16 cellular contexts compared by ENCODE assay signal in genomic region chr2:124693156-124693555, GRCh38.
DNase-seq lines count a peak whose midpoint lies in the region; ATAC-seq and TF ChIP-seq lines count a peak whose summit lies in the region.
"Had no signal": no experiment of that assay in that cellular context is flagged by ENCODE, and none has a peak within 500 bp of the region (broad histone marks: within the 10 kb centered on the region; RNA-seq: fewer than 3 reads in every experiment).

No MANE protein-coding gene starts in this region.

- intact Hi-C loops in Right ventricle myocardium superior (cut with DNase I) = no loop called here
- intact Hi-C loops in testis (cut with DNase I; ENCODE audit: low total_unique reads) = no loop called here

- H3K9me3 ChIP-seq in right atrium auricular region (peaks cover 0 to 31% of the 10 kb centered on the region in 2 donors), gastroesophageal sphincter (peaks cover 0 to 21% (median 0%) of the 10 kb centered on the region in 3 donors), testis (no peaks in the 10 kb centered on the region)

- DNase-seq in Right ventricle myocardium superior = no peak
- no peak for DNase-seq in right atrium auricular region (ENCODE audit: low spot score)
- peak; percentile 28 for DNase-seq in middle frontal gyrus (ENCODE audit: extremely low spot score, low spot score)
- DNase-seq in testis = no peak
- no peak for DNase-seq in GM20000 (ENCODE audit: low spot score)
- no peak for DNase-seq in T1000 (lab: John Stamatoyannopoulos, UW)
- DNase-seq: 8988T; Calu3; CD4-positive, alpha-beta memory T cell; GF-D8; HCEC 1CT had no signal

- TF ChIP-seq CTCF in right atrium auricular region (IDR thresholded peaks at IDR 0.05) = no peak
- no peak for TF ChIP-seq CTCF in gastroesophageal sphincter (IDR thresholded peaks at IDR 0.05)
- TF ChIP-seq CTCF in testis (IDR thresholded peaks at IDR 0.05) = no peak
- no peak for TF ChIP-seq CTCF in GM20000 (IDR thresholded peaks at IDR 0.05; ENCODE audit: extremely low read depth, missing control alignments)

- no peaks in the 10 kb centered on the region for H3K27me3 ChIP-seq in right atrium auricular region
- no peaks in the 10 kb centered on the region for H3K27me3 ChIP-seq in gastroesophageal sphincter
- H3K27me3 ChIP-seq in testis = no peaks in the 10 kb centered on the region
- H3K27me3 ChIP-seq: BLaER1 had no signal

- H3K27ac ChIP-seq in right atrium auricular region = no peak overlapping the region
- peak overlapping the region; percentile 65 to 74 (median 68) for H3K27ac ChIP-seq in gastroesophageal sphincter
- peak overlapping the region; percentile 32 to 45 for H3K27ac ChIP-seq in testis
- H3K27ac ChIP-seq: BLaER1 had no signal

- 20 to 42% methylated on average over 1 of the region's 1 CpG for WGBS in gastroesophageal sphincter (ENCODE audit: low coverage in 1 of 2), 2 donors
- WGBS in testis, 2 donors = 57 to 72% methylated on average over 1 of the region's 1 CpG

- no peak for TF ChIP-seq EP300 in gastroesophageal sphincter (IDR thresholded peaks at IDR 0.05)

- H3K4me1 ChIP-seq in right atrium auricular region (no peaks in the 10 kb centered on the region), gastroesophageal sphincter (peaks cover 0 to 23% (median 4%) of the 10 kb centered on the region in 3 donors), testis (no peaks in the 10 kb centered on the region)

- H3K4me3 ChIP-seq in right atrium auricular region (no peak overlapping the region), gastroesophageal sphincter (no peak overlapping the region), testis (no peak overlapping the region)
- H3K4me3 ChIP-seq: BLaER1, GM23338 had no signal

- peak; percentile 68 for ATAC-seq in Right ventricle myocardium superior (ENCODE audit: poor library complexity)
- peak; percentile 82 for ATAC-seq in gastroesophageal sphincter
- no peak for ATAC-seq in HG03565 (IDR thresholded peaks at IDR 0.05; ENCODE audit: unreplicated experiment)
- ATAC-seq: GM23338, HepG2 had no signal

- no peaks in the 10 kb centered on the region for H3K36me3 ChIP-seq in right atrium auricular region
- no peaks in the 10 kb centered on the region for H3K36me3 ChIP-seq in gastroesophageal sphincter
- no peaks in the 10 kb centered on the region for H3K36me3 ChIP-seq in testis (ENCODE audit: low read depth, missing control alignments)
- H3K36me3 ChIP-seq: BLaER1 had no signal

- no peak for TF ChIP-seq POLR2A in gastroesophageal sphincter (IDR thresholded peaks at IDR 0.05)
- TF ChIP-seq POLR2A in testis (IDR thresholded peaks at IDR 0.05) = no peak

Comparison
In these comparisons a context has a peak if more than half of its experiments do, and no peak if none do; other contexts are left out.
1. H3K27ac ChIP-seq: peak in gastroesophageal sphincter (4 of 4) and testis (2 of 2); none in right atrium auricular region (0 of 2).